Comparison of ENCODE assay signal across 22 cellular contexts in the genomic region with DNA sequence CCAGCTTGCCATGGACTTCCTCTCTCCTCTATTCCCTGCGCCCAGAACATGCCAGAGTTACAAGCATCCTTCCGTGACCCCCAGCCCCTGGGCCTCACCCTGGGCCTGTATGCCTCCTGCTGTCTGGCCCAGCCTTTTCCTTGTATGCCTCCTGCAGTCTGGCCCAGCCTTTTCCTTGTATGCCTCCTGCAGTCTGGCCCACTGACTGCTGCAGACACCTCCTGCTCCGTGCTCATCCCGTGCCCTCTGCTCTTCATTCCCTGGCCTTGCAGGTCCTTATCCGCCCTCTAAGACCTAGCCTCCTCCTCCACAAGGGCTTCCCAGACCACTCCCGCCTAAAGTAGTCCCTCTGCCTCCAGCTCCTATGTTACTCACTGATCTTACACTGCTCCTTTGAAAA. TPM values are rescaled to one million over a fixed set of nuclear protein-coding genes. Genes with fewer than 3 reads are reported as not detected.
DNase-seq lines count a peak whose midpoint lies in the region; ATAC-seq and TF ChIP-seq lines count a peak whose summit lies in the region.
"Had no signal": no experiment of that assay in that cellular context is flagged by ENCODE, and none has a peak within 500 bp of the region (broad histone marks: within the 10 kb centered on the region; RNA-seq: fewer than 3 reads in every experiment).

No MANE protein-coding gene starts in this region.

- intact Hi-C loops in activated T-helper 2 cell treated with anti-CD3 and anti-CD28 coated beads, Interferon-gamma antibody, Interleukin-2, Interleukin-4, amounts not matched to agents 10 μg/mL and 5 μg/mL and 100 μg/mL, durations not matched to agents 14 hours and 24 hours and 36 hours (cut with micrococcal nuclease) = no loop called here
- intact Hi-C loops in lower lobe of right lung (cut with DNase I) = no loop called here

- H3K27me3 ChIP-seq in lower lobe of right lung (ENCODE audit: low read depth) = no peaks in the 10 kb centered on the region
- H3K27me3 ChIP-seq: BLaER1 treated with 17β-estradiol and CSF1 and Interleukin-3, amounts not matched to agents 10 nM and 100 nM; pancreas had no signal

- H3K9me3 Mint-ChIP-seq in activated T-cell treated with anti-CD3 and anti-CD28 coated beads, Interleukin-2, amount 50 U/mL, for 24 hours = no peaks in the 10 kb centered on the region
- no peaks in the 10 kb centered on the region for H3K9me3 Mint-ChIP-seq in activated T-helper 2 cell treated with anti-CD3 and anti-CD28 coated beads, Interferon-gamma antibody, Interleukin-2, Interleukin-4, amounts not matched to agents 10 μg/mL and 5 μg/mL and 100 μg/mL, durations not matched to agents 14 hours and 24 hours and 36 hours
- H3K9me3 Mint-ChIP-seq in stimulated activated naive B cell treated with anti-CD40 and anti-IgM and Interleukin-4, amounts not matched to agents 10 μg/mL and 1 μg/mL and 100 μg/mL, for 72 hours = no peaks in the 10 kb centered on the region

- no peak for TF ChIP-seq CTCF in lower lobe of right lung (IDR thresholded peaks at IDR 0.05)

- no peaks in the 10 kb centered on the region for H3K27me3 Mint-ChIP-seq in activated T-cell treated with anti-CD3 and anti-CD28 coated beads, Interleukin-2, amount 50 U/mL, for 24 hours
- H3K27me3 Mint-ChIP-seq in activated T-helper 2 cell treated with anti-CD3 and anti-CD28 coated beads, Interferon-gamma antibody, Interleukin-2, Interleukin-4, amounts not matched to agents 10 μg/mL and 5 μg/mL and 100 μg/mL, durations not matched to agents 14 hours and 24 hours and 36 hours (ENCODE audit: low read depth) = no peaks in the 10 kb centered on the region
- no peaks in the 10 kb centered on the region for H3K27me3 Mint-ChIP-seq in stimulated activated naive B cell treated with anti-CD40 and anti-IgM and Interleukin-4, amounts not matched to agents 10 μg/mL and 1 μg/mL and 100 μg/mL, for 72 hours

- peak overlapping the region; percentile 13 for H3K27ac ChIP-seq in lower lobe of right lung
- H3K27ac ChIP-seq: A549; BLaER1 treated with 17β-estradiol and CSF1 and Interleukin-3, amounts not matched to agents 10 nM and 100 nM; pancreas; VCaP had no signal

- H3K36me3 Mint-ChIP-seq in activated T-cell treated with anti-CD3 and anti-CD28 coated beads, Interleukin-2, amount 50 U/mL, for 24 hours (ENCODE audit: low read depth) = peaks cover 58% of the 10 kb centered on the region
- H3K36me3 Mint-ChIP-seq in activated T-helper 2 cell treated with anti-CD3 and anti-CD28 coated beads, Interferon-gamma antibody, Interleukin-2, Interleukin-4, amounts not matched to agents 10 μg/mL and 5 μg/mL and 100 μg/mL, durations not matched to agents 14 hours and 24 hours and 36 hours (ENCODE audit: low read depth) = peaks cover 44% of the 10 kb centered on the region
- peaks cover 52 to 65% of the 10 kb centered on the region in 2 donors for H3K36me3 Mint-ChIP-seq in stimulated activated naive B cell treated with anti-CD40 and anti-IgM and Interleukin-4, amounts not matched to agents 10 μg/mL and 1 μg/mL and 100 μg/mL, for 72 hours

- peaks cover 48% of the 10 kb centered on the region for H3K4me1 ChIP-seq in lower lobe of right lung
- H3K4me1 ChIP-seq: A549, HAP-1 had no signal

- peaks cover 38% of the 10 kb centered on the region for H3K36me3 ChIP-seq in lower lobe of right lung
- H3K36me3 ChIP-seq: HAP-1 had no signal

- no peak overlapping the region for H3K4me3 ChIP-seq in lower lobe of right lung
- H3K4me3 ChIP-seq: A549; BLaER1 treated with 17β-estradiol and CSF1 and Interleukin-3, amounts not matched to agents 10 nM and 100 nM; HAP-1; pancreas had no signal

- H3K4me3 Mint-ChIP-seq in activated T-cell treated with anti-CD3 and anti-CD28 coated beads, Interleukin-2, amount 50 U/mL, for 24 hours = no peak overlapping the region
- H3K4me3 Mint-ChIP-seq in activated T-helper 2 cell treated with anti-CD3 and anti-CD28 coated beads, Interferon-gamma antibody, Interleukin-2, Interleukin-4, amounts not matched to agents 10 μg/mL and 5 μg/mL and 100 μg/mL, durations not matched to agents 14 hours and 24 hours and 36 hours (ENCODE audit: low read depth) = no peak overlapping the region
- H3K4me3 Mint-ChIP-seq in stimulated activated naive B cell treated with anti-CD40 and anti-IgM and Interleukin-4, amounts not matched to agents 10 μg/mL and 1 μg/mL and 100 μg/mL, for 72 hours = no peak overlapping the region

- no peaks in the 10 kb centered on the region for H3K9me3 ChIP-seq in lower lobe of right lung
- H3K9me3 ChIP-seq: A549, HAP-1, pancreas had no signal

- no peak for ATAC-seq in lower lobe of right lung
- ATAC-seq in stimulated activated naive B cell treated with anti-CD40 and anti-IgM and Interleukin-4, amounts not matched to agents 10 μg/mL and 1 μg/mL and 100 μg/mL, for 72 hours (replicated peaks) = no peak
- ATAC-seq: A549, HepG2, left ventricle myocardium superior, pancreas, sciatic nerve had no signal

- peak overlapping the region; percentile 16 for H3K27ac Mint-ChIP-seq in activated T-cell treated with anti-CD3 and anti-CD28 coated beads, Interleukin-2, amount 50 U/mL, for 24 hours
- peak overlapping the region; percentile 33 for H3K27ac Mint-ChIP-seq in activated T-helper 2 cell treated with anti-CD3 and anti-CD28 coated beads, Interferon-gamma antibody, Interleukin-2, Interleukin-4, amounts not matched to agents 10 μg/mL and 5 μg/mL and 100 μg/mL, durations not matched to agents 14 hours and 24 hours and 36 hours
- peak overlapping the region; percentile 1 for H3K27ac Mint-ChIP-seq in stimulated activated naive B cell treated with anti-CD40 and anti-IgM and Interleukin-4, amounts not matched to agents 10 μg/mL and 1 μg/mL and 100 μg/mL, for 72 hours

- no peak for DNase-seq in activated T-cell treated with anti-CD3 and anti-CD28 coated beads, Interleukin-2, amount 50 U/mL, for 24 hours
- DNase-seq in activated T-cell treated with anti-CD3 and anti-CD28 coated beads for 4 hours (no peak), lower lobe of right lung (no peak), dermis blood vessel endothelial cell (no peak), MV-4-11 (lab: John Stamatoyannopoulos, UW) (no peak), retina (no peak)
- DNase-seq in activated T-helper 2 cell treated with anti-CD3 and anti-CD28 coated beads, Interferon-gamma antibody, Interleukin-2, Interleukin-4, amounts not matched to agents 10 μg/mL and 5 μg/mL and 100 μg/mL, durations not matched to agents 14 hours and 24 hours and 36 hours (ENCODE audit: low spot score) = no peak
- no peak for DNase-seq in stimulated activated naive B cell treated with anti-CD40 and anti-IgM and Interleukin-4, amounts not matched to agents 10 μg/mL and 1 μg/mL and 100 μg/mL, for 72 hours
- DNase-seq: amygdala; DMS53; left ventricle myocardium superior; NCI-H69; OCI-M1; pancreas; SHP77 treated with DMSO at 0.1 percent for 48 hours; stimulated activated naive CD4-positive, alpha-beta T cell treated with Interleukin-2 at 50 U/mL for 16 hours had no signal

- peaks cover 62% of the 10 kb centered on the region for H3K4me1 Mint-ChIP-seq in activated T-cell treated with anti-CD3 and anti-CD28 coated beads, Interleukin-2, amount 50 U/mL, for 24 hours (ENCODE audit: low read depth)
- peaks cover 42% of the 10 kb centered on the region for H3K4me1 Mint-ChIP-seq in activated T-helper 2 cell treated with anti-CD3 and anti-CD28 coated beads, Interferon-gamma antibody, Interleukin-2, Interleukin-4, amounts not matched to agents 10 μg/mL and 5 μg/mL and 100 μg/mL, durations not matched to agents 14 hours and 24 hours and 36 hours (ENCODE audit: low read depth)
- peaks cover 49 to 81% of the 10 kb centered on the region in 2 donors for H3K4me1 Mint-ChIP-seq in stimulated activated naive B cell treated with anti-CD40 and anti-IgM and Interleukin-4, amounts not matched to agents 10 μg/mL and 1 μg/mL and 100 μg/mL, for 72 hours

RNA-seq across cellular contexts. Expression of a gene that starts 44.2 kb away (rescaled TPM):
- 47.6 and 53.2 TPM in 2 replicates for total RNA-seq in activated T-helper 2 cell treated with anti-CD3 and anti-CD28 coated beads, Interferon-gamma antibody, Interleukin-2, Interleukin-4, amounts not matched to agents 10 μg/mL and 5 μg/mL and 100 μg/mL, durations not matched to agents 14 hours and 24 hours and 36 hours
- total RNA-seq in lower lobe of right lung (53.3 TPM), dermis blood vessel endothelial cell (27.4 and 31.8 TPM in 2 replicates)
